Comparison of ENCODE assay signal across 9 cellular contexts in the genomic region with DNA sequence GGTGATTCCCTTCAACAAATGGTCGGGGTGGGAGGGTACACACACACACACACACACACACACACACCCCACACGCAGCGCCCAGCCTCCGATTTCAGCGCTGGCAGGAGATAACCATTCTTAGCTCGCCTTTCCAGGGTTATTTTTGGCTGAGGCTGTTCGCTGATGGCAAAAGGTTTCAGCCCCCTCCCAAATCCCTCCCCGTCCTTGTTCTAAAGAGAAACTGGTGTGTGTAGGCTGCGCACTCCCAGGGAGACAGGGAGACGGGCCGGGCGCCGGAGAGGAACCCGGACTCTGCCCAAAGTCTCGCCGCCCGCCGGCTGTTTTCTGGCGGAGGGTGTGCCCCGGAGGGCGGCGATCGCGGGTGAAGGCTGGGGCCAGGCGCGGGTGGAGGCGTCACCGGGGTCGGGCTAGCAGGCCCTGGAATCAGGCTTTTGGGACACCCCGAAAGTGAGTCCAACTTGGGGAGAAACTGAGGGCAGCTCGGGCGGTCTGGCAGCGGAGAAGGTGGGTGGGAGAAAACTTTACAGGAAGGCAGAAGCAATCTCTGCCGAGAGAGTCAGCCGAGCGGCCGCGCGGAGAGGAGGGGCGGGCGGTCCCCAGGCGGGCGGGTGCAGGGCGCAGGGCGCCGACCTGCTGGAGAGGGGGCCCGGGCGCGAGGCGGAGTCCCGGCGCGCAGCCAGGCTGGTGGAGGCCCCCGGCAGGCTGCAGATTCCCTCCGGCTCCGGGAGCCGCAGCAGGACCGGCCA. TPM values are rescaled to one million over a fixed set of nuclear protein-coding genes. Genes with fewer than 3 reads are reported as not detected.
DNase-seq lines count a peak whose midpoint lies in the region; ATAC-seq, FAIRE-seq and TF ChIP-seq lines count a peak whose summit lies in the region.
"Not testable (repeated sequence)": the region's sequence is repeated elsewhere in the genome, so short reads cannot be mapped to it uniquely, and the experiment has no call there.
"Had no signal": no experiment of that assay in that cellular context is flagged by ENCODE, and none has a peak within 500 bp of the region (broad histone marks: within the 10 kb centered on the region; RNA-seq: fewer than 3 reads in every experiment).

A gene (plus strand): TSS at position 242 of the 749 bp plus-strand sequence. CDS start 517 bp downstream, outside the sequence.

- H3K27ac ChIP-seq in H9 (ENCODE audit: insufficient read length, low read depth, low read length); pancreas: not testable (repeated sequence)
- H3K27ac ChIP-seq in left lung (peak within 1 kb of the TSS in 1 of 2 donors; percentile 45), tibial artery (peak within 1 kb of the TSS; percentile 93 to 94)

- H2BK120ac ChIP-seq in H9 (ENCODE audit: low read depth, low read length, poor library complexity, severe bottlenecking): not testable (repeated sequence)

- not testable (repeated sequence) for H2BK15ac ChIP-seq in H9 (ENCODE audit: low read depth, low read length)

- H3K79me2 ChIP-seq in H9 (ENCODE audit: insufficient read depth, low read length): not testable (repeated sequence)

- not testable (repeated sequence) for H2AFZ ChIP-seq in H9 (ENCODE audit: low read length)

- intact Hi-C loops in left lung (cut with DNase I); pancreas (cut with DNase I); tibial artery (cut with DNase I; ENCODE audit: low total_unique reads): not testable (repeated sequence)

- H3K36me3 ChIP-seq in left lung, pancreas, tibial artery: not testable (repeated sequence)

- H3T11ph ChIP-seq in H9 (ENCODE audit: low read length): not testable (repeated sequence)

- H4K20me1 ChIP-seq in H9 (ENCODE audit: control insufficient read depth, insufficient read depth, insufficient read length): not testable (repeated sequence)

- not testable (repeated sequence) for H3K9me3 ChIP-seq in H9 (ENCODE audit: control insufficient read depth, low read depth, low read length); left lung; pancreas; tibial artery

- H4K8ac ChIP-seq in H9 (replicated peaks; ENCODE audit: insufficient read length, low read depth, low read length): not testable (repeated sequence)

- H3K27me3 Mint-ChIP-seq in H9 (ENCODE audit: low read depth): peaks cover 80% of the 10 kb centered on the region

- WGBS in H9 (ENCODE audit: extremely low coverage, insufficient read length, low lambda C conversion rate): no CpG with 5 or more reads among the region's 58 CpGs
- WGBS in pancreas, 2 donors: 1% methylated on average over 44 to 58 of the region's 58 CpGs

- not testable (repeated sequence) for H4K5ac ChIP-seq in H9 (ENCODE audit: insufficient read length, low read depth, low read length)

- peak within 1 kb of the TSS; percentile 25 for H3K4me2 ChIP-seq in H9 (ENCODE audit: insufficient read depth, insufficient read length, low read length)

- not testable (repeated sequence) for H2BK5ac ChIP-seq in H9 (ENCODE audit: insufficient read length, low read length)

- H3K18ac ChIP-seq in H9 (ENCODE audit: insufficient read length, low read depth, low read length): not testable (repeated sequence)

- H4K91ac ChIP-seq in H9 (ENCODE audit: insufficient read length, low read depth, low read length): not testable (repeated sequence)

- H3K56ac ChIP-seq in H9 (ENCODE audit: insufficient read length, low read depth, low read length): not testable (repeated sequence)

- H3K79me1 ChIP-seq in H9 (ENCODE audit: insufficient read depth, low read depth, low read length, poor library complexity, severe bottlenecking): not testable (repeated sequence)

- H3K23me2 ChIP-seq in H9 (ENCODE audit: insufficient read length, low read depth, low read length, poor library complexity, severe bottlenecking): not testable (repeated sequence)

- peak; percentile 1 for DNase-seq in D721Med (ENCODE audit: insufficient read length, low spot score)
- peak; percentile 37 for DNase-seq in H9
- peak; percentile 13 for DNase-seq in astrocyte of the hippocampus (ENCODE audit: low read depth, low spot score)
- peak; percentile 14 for DNase-seq in fibroblast of peridontal ligament (ENCODE audit: extremely low read depth)
- peak; percentile 40 to 85 for DNase-seq in left lung
- DNase-seq in pancreas: peak; percentile 7 to 78 (median 24)
- peak; percentile 41 to 81 for DNase-seq in tibial artery

- not testable (repeated sequence) for H3K9me3 Mint-ChIP-seq in H9

- not testable (repeated sequence) for H3K4me1 Mint-ChIP-seq in H9

- H3K36me3 Mint-ChIP-seq in H9 (ENCODE audit: insufficient read depth in 1 of 3, low read depth in 3 of 3): not testable (repeated sequence)

- peak within 1 kb of the TSS; percentile 46 for H3K4me3 ChIP-seq in left lung
- H3K4me3 ChIP-seq in pancreas: peak within 1 kb of the TSS; percentile 21 to 54 (median 39)
- H3K4me3 ChIP-seq in tibial artery: peak within 1 kb of the TSS; percentile 79 to 94

- not testable (repeated sequence) for H2BK20ac ChIP-seq in H9 (ENCODE audit: low read depth, low read length, poor library complexity, severe bottlenecking)

- not testable (repeated sequence) for H3K4ac ChIP-seq in H9 (ENCODE audit: low read depth, low read length)

- not testable (repeated sequence) for H3K14ac ChIP-seq in H9 (ENCODE audit: insufficient read depth, low read length)

- H3K27me3 ChIP-seq in H9 (ENCODE audit: insufficient read depth, low read length) (peaks cover 11% of the 10 kb centered on the region; the same call in 1 of the 2 replicates), left lung (peaks cover 0 to 24% of the 10 kb centered on the region in 2 donors)
- not testable (repeated sequence) for H3K27me3 ChIP-seq in pancreas, tibial artery

- H3K4me3 Mint-ChIP-seq in H9: peak within 1 kb of the TSS; percentile 57 to 81

- peak; percentile 62 for ATAC-seq in SK-N-SH treated with all-trans-retinoic acid at 6 μM for 48 hours
- peak; percentile 79 for ATAC-seq in left lung
- peak; percentile 65 to 86 (median 82) for ATAC-seq in pancreas

- not testable (repeated sequence) for H3K4me1 ChIP-seq in H9 (ENCODE audit: insufficient read depth, low read length); left lung; pancreas
- peaks cover 0 to 17% (median 0%) of the 10 kb centered on the region in 4 donors for H3K4me1 ChIP-seq in tibial artery

- TF ChIP-seq CTCF in D721Med (IDR thresholded peaks at IDR 0.05; ENCODE audit: insufficient read depth, missing control alignments); H9 (conservative IDR thresholded peaks at IDR 0.05); left lung (IDR thresholded peaks at IDR 0.05); pancreas (IDR thresholded peaks at IDR 0.05); tibial artery (IDR thresholded peaks at IDR 0.05): not testable (repeated sequence)

- not testable (repeated sequence) for H2BK12ac ChIP-seq in H9 (ENCODE audit: insufficient read length, low read depth, low read length)

- H3K23ac ChIP-seq in H9 (ENCODE audit: insufficient read length, low read depth, low read length): not testable (repeated sequence)

- not testable (repeated sequence) for H2AK5ac ChIP-seq in H9 (ENCODE audit: insufficient read length, low read length)

- not testable (repeated sequence) for H3K9ac ChIP-seq in H9 (ENCODE audit: extremely low read depth, insufficient read length, low read length)

- not testable (repeated sequence) for FAIRE-seq in D721Med (lab: Jason Lieb, UNC); pancreas (lab: Jason Lieb, UNC)

- H3K27ac Mint-ChIP-seq in H9: not testable (repeated sequence)

RNA-seq across cellular contexts. Expression of the gene that starts here (rescaled TPM):
- total RNA-seq in H9 (2021) (not detected in 2 replicates), left lung (10 to 100 TPM; 12.7 to 21.7 TPM), pancreas (1 to 10 TPM; 1.9 to 4.6 (median 2.5) TPM)
- 1 to 10 TPM; 2.2 to 2.4 TPM for polyA plus RNA-seq in pancreas
- total RNA-seq: LHCN-M2 had no signal

Comparison
In these comparisons a context has a peak if more than half of its experiments do, and no peak if none do; other contexts are left out.
1. Peak in DNase-seq and H3K4me2 ChIP-seq in H9; RNA of the gene not detected or under 1 TPM.
2. DNase-seq: peak in every context shown above with its lines; median percentile 62 in left lung; 61 in tibial artery; 37 in H9; 24 in pancreas; 14 in fibroblast of peridontal ligament; 13 in astrocyte of the hippocampus; 1 in D721Med.